In the genomic region with DNA sequence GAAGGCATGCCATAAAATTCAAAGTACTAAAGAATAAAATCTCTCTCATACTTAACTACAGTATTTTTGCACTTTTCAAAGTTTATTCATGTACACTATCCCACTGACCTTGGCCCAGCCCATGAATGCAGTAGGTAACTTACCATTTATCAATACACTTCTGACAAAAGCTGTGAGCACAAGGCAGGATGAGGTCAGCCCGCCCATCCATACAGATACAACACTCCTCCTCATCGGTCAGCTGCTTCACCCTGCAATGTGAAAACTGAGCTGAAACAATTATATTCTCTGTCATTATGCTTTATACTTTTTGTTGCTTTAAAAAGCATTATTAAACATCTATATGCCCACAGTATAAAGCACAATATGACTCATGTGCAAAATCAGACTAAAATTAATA, we compare ENCODE assay signal across 20 cellular contexts.
"Had no signal": no experiment of that assay in that cellular context is flagged by ENCODE, and none has a peak within 500 bp of the region (broad histone marks: within the 10 kb centered on the region; RNA-seq: fewer than 3 reads in every experiment).

No MANE protein-coding gene starts in this region.

- H3K27me3 ChIP-seq: sigmoid colon, tibial nerve, uterus had no signal

- H3K36me3 ChIP-seq: uterus had no signal

- H3K27ac ChIP-seq: lower lobe of right lung, sigmoid colon, tibial nerve, uterus had no signal

- H3K4me3 Mint-ChIP-seq: activated CD4-positive, alpha-beta T cell treated with anti-CD3 and anti-CD28 coated beads, Interleukin-2, amount 10 ng/mL, durations not matched to agents 24 days and 14 days; activated CD8-positive, alpha-beta T cell treated with anti-CD3 and anti-CD28 coated beads, Interleukin-2, amount 10 ng/mL, durations not matched to agents 7 days and 5 days; activated T-cell treated with anti-CD3 and anti-CD28 coated beads, Interleukin-2, amount 50 U/mL, for 24 hours; brain; central memory CD8-positive, alpha-beta T cell; immature natural killer cell; mesothelial cell of epicardium; nephron; stimulated activated naive B cell treated with anti-CD40 and anti-IgM and Interleukin-4, amounts not matched to agents 10 μg/mL and 1 μg/mL and 100 μg/mL, for 72 hours; T-helper 1 cell treated with Interleukin-12 subunit alpha and Interleukin-12 subunit beta and Interleukin-4 antibody, amounts not matched to agents 30 μg/mL and 1 μg/mL, for 36 hours had no signal

- H3K4me3 ChIP-seq: lower lobe of right lung, sigmoid colon, tibial nerve, uterus had no signal

- H3K27me3 Mint-ChIP-seq: activated CD4-positive, alpha-beta T cell treated with anti-CD3 and anti-CD28 coated beads, Interleukin-2, amount 10 ng/mL, durations not matched to agents 24 days and 14 days; activated T-cell treated with anti-CD3 and anti-CD28 coated beads, Interleukin-2, amount 50 U/mL, for 24 hours; brain; central memory CD8-positive, alpha-beta T cell; stimulated activated naive B cell treated with anti-CD40 and anti-IgM and Interleukin-4, amounts not matched to agents 10 μg/mL and 1 μg/mL and 100 μg/mL, for 72 hours had no signal

- H3K4me1 ChIP-seq: uterus had no signal

- H3K9me3 Mint-ChIP-seq: activated CD4-positive, alpha-beta T cell treated with anti-CD3 and anti-CD28 coated beads, Interleukin-2, amount 10 ng/mL, durations not matched to agents 24 days and 14 days; activated T-cell treated with anti-CD3 and anti-CD28 coated beads, Interleukin-2, amount 50 U/mL, for 24 hours; activated T-helper 2 cell treated with anti-CD3 and anti-CD28 coated beads, Interferon-gamma antibody, Interleukin-2, Interleukin-4, amounts not matched to agents 10 μg/mL and 5 μg/mL and 100 μg/mL, durations not matched to agents 14 hours and 24 hours and 36 hours; brain; central memory CD8-positive, alpha-beta T cell; immature natural killer cell; mesothelial cell of epicardium; nephron; stimulated activated naive B cell treated with anti-CD40 and anti-IgM and Interleukin-4, amounts not matched to agents 10 μg/mL and 1 μg/mL and 100 μg/mL, for 72 hours; T-helper 1 cell treated with Interleukin-12 subunit alpha and Interleukin-12 subunit beta and Interleukin-4 antibody, amounts not matched to agents 30 μg/mL and 1 μg/mL, for 36 hours had no signal

- DNase-seq: activated CD4-positive, alpha-beta T cell treated with anti-CD3 and anti-CD28 coated beads, Interleukin-2, amount 10 ng/mL, durations not matched to agents 24 days and 14 days; activated CD8-positive, alpha-beta T cell treated with anti-CD3 and anti-CD28 coated beads, Interleukin-2, amount 10 ng/mL, durations not matched to agents 7 days and 5 days; activated naive CD4-positive, alpha-beta T cell treated with Interleukin-2 at 50 U/mL for 16 hours; activated T-cell treated with anti-CD3 and anti-CD28 coated beads, Interleukin-2, amount 50 U/mL, for 24 hours; cortex of kidney; effector CD4-positive, alpha-beta T cell; immature natural killer cell; lower lobe of right lung; nucleus accumbens; sigmoid colon; stimulated activated CD4-positive, alpha-beta T cell treated with anti-CD3 and anti-CD28 coated beads, Interleukin-4, amount 100 ng/mL, for 4 hours; stimulated activated naive B cell treated with anti-CD40 and anti-IgM and Interleukin-4, amounts not matched to agents 10 μg/mL and 1 μg/mL and 100 μg/mL, for 72 hours; uterus had no signal

- H3K9me3 ChIP-seq: lower lobe of right lung, sigmoid colon, tibial nerve, uterus had no signal

- H3K27ac Mint-ChIP-seq: activated CD4-positive, alpha-beta T cell treated with anti-CD3 and anti-CD28 coated beads, Interleukin-2, amount 10 ng/mL, durations not matched to agents 24 days and 14 days; activated CD8-positive, alpha-beta T cell treated with anti-CD3 and anti-CD28 coated beads, Interleukin-2, amount 10 ng/mL, durations not matched to agents 7 days and 5 days; activated T-cell treated with anti-CD3 and anti-CD28 coated beads, Interleukin-2, amount 50 U/mL, for 24 hours; activated T-helper 2 cell treated with anti-CD3 and anti-CD28 coated beads, Interferon-gamma antibody, Interleukin-2, Interleukin-4, amounts not matched to agents 10 μg/mL and 5 μg/mL and 100 μg/mL, durations not matched to agents 14 hours and 24 hours and 36 hours; brain; immature natural killer cell; mesothelial cell of epicardium; nephron; stimulated activated naive B cell treated with anti-CD40 and anti-IgM and Interleukin-4, amounts not matched to agents 10 μg/mL and 1 μg/mL and 100 μg/mL, for 72 hours; T-helper 1 cell treated with Interleukin-12 subunit alpha and Interleukin-12 subunit beta and Interleukin-4 antibody, amounts not matched to agents 30 μg/mL and 1 μg/mL, for 36 hours had no signal

- ATAC-seq: activated CD8-positive, alpha-beta T cell treated with anti-CD3 and anti-CD28 coated beads, Interleukin-2, amount 10 ng/mL, durations not matched to agents 7 days and 5 days; lower lobe of right lung; stimulated activated naive B cell treated with anti-CD40 and anti-IgM and Interleukin-4, amounts not matched to agents 10 μg/mL and 1 μg/mL and 100 μg/mL, for 72 hours had no signal

- H3K4me1 Mint-ChIP-seq: activated CD4-positive, alpha-beta T cell treated with anti-CD3 and anti-CD28 coated beads, Interleukin-2, amount 10 ng/mL, durations not matched to agents 24 days and 14 days; brain; central memory CD8-positive, alpha-beta T cell; immature natural killer cell; mesothelial cell of epicardium; nephron had no signal
